In the genomic region with DNA sequence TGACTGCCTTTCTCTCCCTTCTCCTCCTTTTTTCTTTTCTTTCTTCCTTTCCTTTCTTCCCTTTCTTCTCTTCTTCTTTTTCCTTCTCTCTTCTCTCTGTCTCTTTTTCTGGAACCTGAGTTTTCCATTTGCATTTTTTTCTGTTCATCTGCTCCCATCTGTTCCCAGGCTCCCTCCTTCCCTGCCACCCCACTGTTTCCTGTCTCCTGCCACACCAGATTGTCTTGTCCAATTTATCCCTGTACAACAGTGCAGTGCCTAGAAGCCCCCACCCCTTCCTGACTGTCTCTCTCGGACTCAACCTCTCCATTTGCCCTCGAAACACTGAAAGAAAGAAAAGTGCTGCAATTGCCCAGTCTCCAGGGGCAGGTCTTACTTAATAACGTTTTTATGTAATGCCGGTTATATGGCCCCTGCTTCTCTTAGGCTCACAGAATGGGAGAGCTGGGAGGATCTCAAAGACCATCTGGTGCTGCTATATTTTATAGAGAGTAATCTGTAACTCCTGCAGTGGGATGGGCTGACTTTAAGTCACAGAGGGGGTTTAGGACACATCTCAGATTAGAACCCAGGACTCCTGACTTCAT, we compare ENCODE assay signal across 1 cellular context.
TF ChIP-seq lines count a peak whose summit lies in the region.

No MANE protein-coding gene starts in this region.

TF ChIP-seq in SK-N-SH treated with all-trans-retinoic acid at 6 μM for 48 hours, 23 proteins besides CTCF, POLR2A, EP300 and RAD21 (continued from another document):
- TF ChIP-seq TSHZ2 (CRISPR knock-in tag; IDR thresholded peaks at IDR 0.05) (no peak), ZFP3 (CRISPR knock-in tag; IDR thresholded peaks at IDR 0.05) (no peak), CREB5 (CRISPR knock-in tag; IDR thresholded peaks at IDR 0.05; ENCODE audit: low read depth) (no peak), ZC3H10 (CRISPR knock-in tag; IDR thresholded peaks at IDR 0.05) (no peak), ZFP30 (CRISPR knock-in tag; IDR thresholded peaks at IDR 0.05) (no peak), TOX (CRISPR knock-in tag; IDR thresholded peaks at IDR 0.05; ENCODE audit: borderline replicate concordance) (no peak)
